In the genomic region with DNA sequence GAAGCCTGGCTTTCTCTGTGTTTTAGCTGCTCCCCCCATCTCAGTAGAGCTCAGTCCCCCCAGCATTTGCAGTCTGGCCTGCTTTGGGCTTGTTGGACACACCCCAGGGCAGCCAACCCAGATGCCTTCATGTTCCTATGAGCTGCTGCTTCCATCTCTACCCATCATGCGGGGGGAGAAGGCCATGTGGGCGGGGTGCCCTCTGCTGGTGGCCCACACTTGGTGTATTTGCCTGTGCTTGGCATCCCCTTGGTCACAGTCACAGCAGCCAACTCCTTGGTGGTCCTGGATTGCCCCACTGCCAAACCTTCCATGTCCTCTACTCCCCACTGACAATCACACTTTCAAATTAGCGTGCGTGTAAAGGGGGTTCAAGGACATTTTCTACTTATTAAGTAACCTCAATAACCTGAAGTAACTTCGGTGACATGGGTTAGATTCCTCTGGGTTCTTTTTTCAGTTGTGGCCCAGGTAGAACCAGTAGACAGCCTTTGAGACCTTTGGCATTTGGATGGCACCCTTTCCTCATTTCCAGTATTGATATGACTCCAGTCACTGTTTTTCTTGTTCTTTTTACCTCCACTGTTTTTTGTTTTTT, we compare ENCODE assay signal across 8 cellular contexts.
A peak's percentile ranks its signal among the peaks of the same experiment; 100 is the strongest.
DNase-seq lines count a peak whose midpoint lies in the region; TF ChIP-seq lines count a peak whose summit lies in the region.

No MANE protein-coding gene starts in this region.

- no peaks in the 10 kb centered on the region for H3K27me3 ChIP-seq in HAP-1 (ENCODE audit: low read depth)

- 0 out of 2 replicates have a peak, but pooled peaks cover 2% of the 10 kb centered on the region for H3K4me1 ChIP-seq in HAP-1

- H3K36me3 ChIP-seq in HAP-1 (replicated peaks): no peaks in the 10 kb centered on the region

- in situ Hi-C loops in HAP-1 (cut with MboI; ENCODE audit: low sequenced_read_pairs) (no loop called here), T47D (cut with HindIII; ENCODE audit: low pct_unique_long_range_greater_than_20kb, low sequenced_read_pairs) (no loop called here)

- H3K4me3 ChIP-seq in HAP-1 (no peak overlapping the region), WI38 (ENCODE audit: low read depth, low read length) (no peak overlapping the region)

- peak; percentile 58 for TF ChIP-seq CTCF in WI38 (IDR thresholded peaks at IDR 0.05; ENCODE audit: low read depth, low read length)

- H3K9me3 ChIP-seq in HAP-1: no peaks in the 10 kb centered on the region

- DNase-seq in EL (peak; percentile 73), HAP-1 (ENCODE audit: low spot score in 2 of 2) (peak; percentile 39 to 82), NCI-H1105 treated with DMSO at 0.1 percent for 48 hours (lab: John Stamatoyannopoulos, UW) (peak; percentile 42), T47D (ENCODE audit: low read depth in 1 of 2, low spot score in 1 of 2) (peak; percentile 63 to 86), kidney glomerular epithelial cell (lab: John Stamatoyannopoulos, UW) (peak; percentile 58), amniotic stem cell (lab: John Stamatoyannopoulos, UW) (no peak)
- peak; percentile 63 to 79 (median 70) for DNase-seq in stimulated activated CD4-positive, alpha-beta T cell treated with anti-CD3 and anti-CD28 coated beads, TNF-alpha, amount 100 ng/mL, for 48 hours (ENCODE audit: low read depth in 3 of 3)
